ENCODE assay signal across 13 cellular contexts in the genomic region with DNA sequence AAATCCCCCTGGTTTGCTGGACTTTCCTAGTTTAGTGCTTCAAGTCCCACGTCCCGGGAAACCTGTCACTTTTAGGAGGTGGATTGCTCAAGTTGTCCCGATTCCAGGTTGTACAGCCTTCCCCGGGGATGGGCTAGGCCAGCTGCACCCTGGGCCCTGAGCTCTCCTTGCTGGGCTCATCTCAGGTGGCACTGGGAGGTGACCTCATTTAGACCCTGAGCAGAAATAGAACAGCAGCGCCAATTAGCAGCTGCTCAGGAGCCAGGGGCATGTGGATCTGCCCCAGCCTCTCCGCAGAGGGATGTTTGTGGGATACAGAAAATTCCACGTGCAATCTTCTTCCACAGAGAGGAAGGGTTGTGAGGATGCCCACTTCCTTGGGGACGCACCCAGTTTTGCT. TPM values are rescaled to one million over a fixed set of nuclear protein-coding genes. Genes with fewer than 3 reads are reported as not detected.
DNase-seq lines count a peak whose midpoint lies in the region; ATAC-seq and TF ChIP-seq lines count a peak whose summit lies in the region.
"Had no signal": no experiment of that assay in that cellular context is flagged by ENCODE, and none has a peak within 500 bp of the region (broad histone marks: within the 10 kb centered on the region; RNA-seq: fewer than 3 reads in every experiment).

No MANE protein-coding gene starts in this region.

- H3K79me2 ChIP-seq in MM.1S (ENCODE audit: low read length) = no peaks in the 10 kb centered on the region

- no peaks in the 10 kb centered on the region for H3K36me3 Mint-ChIP-seq in naive thymus-derived CD4-positive, alpha-beta T cell
- H3K36me3 Mint-ChIP-seq: CD4-positive, alpha-beta memory T cell had no signal

- CTCF ChIA-PET in naive thymus-derived CD4-positive, alpha-beta T cell (lab: Charles Lee) = no interaction called here

- peak overlapping the region in 1 of 10 donors; percentile 29 for H3K4me3 Mint-ChIP-seq in naive thymus-derived CD4-positive, alpha-beta T cell
- H3K4me3 Mint-ChIP-seq: H9 had no signal

- intact Hi-C loops in right cardiac atrium (cut with DNase I) = no loop called here
- intact Hi-C loops in left ventricle myocardium inferior (cut with micrococcal nuclease) = no loop called here
- intact Hi-C loops in naive thymus-derived CD4-positive, alpha-beta T cell (cut with micrococcal nuclease) = no loop called here

- no peaks in the 10 kb centered on the region for H3F3A ChIP-seq in MM.1S (ENCODE audit: insufficient read depth, low read length)

- H3K9me3 Mint-ChIP-seq in naive thymus-derived CD4-positive, alpha-beta T cell = peaks cover 0 to 5% (median 0%) of the 10 kb centered on the region in 11 donors
- H3K9me3 Mint-ChIP-seq: CD4-positive, alpha-beta memory T cell had no signal

- no peaks in the 10 kb centered on the region for H4K20me1 ChIP-seq in MM.1S (ENCODE audit: insufficient read depth, low read length)

- H3K4me1 ChIP-seq in right cardiac atrium (ENCODE audit: control insufficient read depth, insufficient read depth, low read length) = peaks cover 5% of the 10 kb centered on the region
- peaks cover 47% of the 10 kb centered on the region for H3K4me1 ChIP-seq in left ventricle myocardium inferior
- H3K4me1 ChIP-seq in naive thymus-derived CD4-positive, alpha-beta T cell (ENCODE audit: control insufficient read depth in 2 of 2, insufficient read depth in 2 of 2, low read length in 2 of 2) = peaks cover 29% of the 10 kb centered on the region in 2 donors
- no peaks in the 10 kb centered on the region for H3K4me1 ChIP-seq in MM.1S (ENCODE audit: low read length)

- peaks cover 0 to 3% (median 0%) of the 10 kb centered on the region in 5 donors for H3K27me3 Mint-ChIP-seq in naive thymus-derived CD4-positive, alpha-beta T cell
- H3K27me3 Mint-ChIP-seq: CD4-positive, alpha-beta memory T cell had no signal

- H2AFZ ChIP-seq in MM.1S (ENCODE audit: low read length) = no peak overlapping the region

- peak overlapping the region in 7 of 9 donors; percentile 32 to 99 (median 63) for H3K27ac Mint-ChIP-seq in naive thymus-derived CD4-positive, alpha-beta T cell

- H3K27me3 ChIP-seq in right cardiac atrium (ENCODE audit: control insufficient read depth, insufficient read depth) (no peaks in the 10 kb centered on the region), left ventricle myocardium inferior (ENCODE audit: low read depth) (no peaks in the 10 kb centered on the region), MM.1S (replicated peaks; ENCODE audit: insufficient read depth, low read length) (peaks cover 26% of the 10 kb centered on the region)
- H3K27me3 ChIP-seq in naive thymus-derived CD4-positive, alpha-beta T cell (ENCODE audit: control insufficient read depth in 2 of 2, insufficient read depth in 2 of 2, low read length in 2 of 2) = no peaks in the 10 kb centered on the region
- H3K27me3 ChIP-seq: Peyer's patch had no signal

- H3K9me3 ChIP-seq in right cardiac atrium (ENCODE audit: control insufficient read depth, low read length) = no peaks in the 10 kb centered on the region
- no peaks in the 10 kb centered on the region for H3K9me3 ChIP-seq in left ventricle myocardium inferior (replicated peaks)
- H3K9me3 ChIP-seq in naive thymus-derived CD4-positive, alpha-beta T cell (ENCODE audit: control insufficient read depth in 2 of 3, low read length in 3 of 3) = no peaks in the 10 kb centered on the region
- no peaks in the 10 kb centered on the region for H3K9me3 ChIP-seq in MM.1S (replicated peaks; ENCODE audit: insufficient read depth, low read length)
- H3K9me3 ChIP-seq: Peyer's patch had no signal

- TF ChIP-seq CTCF in left ventricle myocardium inferior (IDR thresholded peaks at IDR 0.05; ENCODE audit: borderline replicate concordance) = no peak
- TF ChIP-seq CTCF in MM.1S (IDR thresholded peaks at IDR 0.05; ENCODE audit: low read length) = no peak

- DNase-seq in right cardiac atrium (peak in 2 of 3 donors; percentile 15 to 17), left ventricle myocardium inferior (no peak), SHP77 treated with DMSO at 0.1 percent for 48 hours (lab: John Stamatoyannopoulos, UW) (peak; percentile 25), MM.1S (no peak), retina (no peak)
- DNase-seq in naive thymus-derived CD4-positive, alpha-beta T cell = no peak
- DNase-seq in activated naive CD4-positive, alpha-beta T cell (lab: John Stamatoyannopoulos, UW) = no peak
- DNase-seq: CD4-positive, alpha-beta memory T cell; H9; NCI-H187 treated with DMSO at 0.1 percent for 48 hours; NCI-H524; Peyer's patch had no signal

- H3K36me3 ChIP-seq in left ventricle myocardium inferior (no peaks in the 10 kb centered on the region), MM.1S (replicated peaks; ENCODE audit: insufficient read depth, low read length) (no peaks in the 10 kb centered on the region)
- no peaks in the 10 kb centered on the region for H3K36me3 ChIP-seq in naive thymus-derived CD4-positive, alpha-beta T cell (ENCODE audit: control insufficient read depth in 2 of 3, insufficient read depth in 3 of 3, low read length in 3 of 3)
- H3K36me3 ChIP-seq: Peyer's patch had no signal

- WGBS in right cardiac atrium = 76% methylated on average over 8 of the region's 8 CpGs

- H3K27ac ChIP-seq in right cardiac atrium (ENCODE audit: low read length) (no peak overlapping the region), left ventricle myocardium inferior (replicated peaks) (no peak overlapping the region), MM.1S (ENCODE audit: low read length) (no peak overlapping the region)
- no peak overlapping the region for H3K27ac ChIP-seq in naive thymus-derived CD4-positive, alpha-beta T cell (ENCODE audit: low read depth, low read length)
- H3K27ac ChIP-seq: Peyer's patch had no signal

- POLR2A ChIA-PET in naive thymus-derived CD4-positive, alpha-beta T cell (lab: Charles Lee) = interaction anchor here (0.7 to 15.9 kb wide), 5 partner anchors 8 to 57 kb away, joined by 3 to 255 read pairs (median 43); a partner anchor contains a TSS

- no peaks in the 10 kb centered on the region for H3K9me2 ChIP-seq in MM.1S (replicated peaks; ENCODE audit: insufficient read depth, low read length)

- H3K9ac ChIP-seq in MM.1S (ENCODE audit: low read length) = no peak overlapping the region

- H3K4me1 Mint-ChIP-seq in naive thymus-derived CD4-positive, alpha-beta T cell = peaks cover 22 to 33% (median 31%) of the 10 kb centered on the region in 7 donors
- H3K4me1 Mint-ChIP-seq: H9 had no signal

- H3K4me3 ChIP-seq in right cardiac atrium (ENCODE audit: low read length) (no peak overlapping the region), left ventricle myocardium inferior (no peak overlapping the region), MM.1S (ENCODE audit: low read length) (no peak overlapping the region)
- H3K4me3 ChIP-seq in naive thymus-derived CD4-positive, alpha-beta T cell (ENCODE audit: low read length) = no peak overlapping the region
- H3K4me3 ChIP-seq: Peyer's patch had no signal

- no peak for ATAC-seq in right cardiac atrium
- ATAC-seq in naive thymus-derived CD4-positive, alpha-beta T cell = no peak
- ATAC-seq: HepG2 had no signal

- no peak overlapping the region for H3K4me2 ChIP-seq in MM.1S (ENCODE audit: low read depth, low read length)

RNA-seq across cellular contexts. Expression of a gene that starts 9.6 kb away (rescaled TPM):
- total RNA-seq in right cardiac atrium (10 to 100 TPM; 59.5 to 83.5 (median 68.7) TPM), left ventricle myocardium inferior (76.9 TPM)
- polyA plus RNA-seq in right cardiac atrium = 32.6 TPM
- total RNA-seq in naive thymus-derived CD4-positive, alpha-beta T cell = 100 to 1,000 TPM in 2 of 5 experiments, 10 to 100 TPM in 3; 55.8 to 138 (median 72.4) TPM
- 10 to 100 TPM; 40.4 to 66.7 TPM for polyA plus RNA-seq in naive thymus-derived CD4-positive, alpha-beta T cell

RNA-seq across cellular contexts. Expression of a gene that starts 14.8 kb away (rescaled TPM):
- 10 to 100 TPM; 15.3 to 17.3 (median 16.4) TPM for total RNA-seq in right cardiac atrium
- polyA plus RNA-seq in right cardiac atrium = 12.0 TPM
- 16.2 TPM for total RNA-seq in left ventricle myocardium inferior
- total RNA-seq in naive thymus-derived CD4-positive, alpha-beta T cell = 10 to 100 TPM; 37.5 to 50.1 (median 43.4) TPM
- 10 to 100 TPM; 18.6 to 25.3 TPM for polyA plus RNA-seq in naive thymus-derived CD4-positive, alpha-beta T cell

Comparison
In these comparisons a context has a peak if more than half of its experiments do, and no peak if none do; other contexts are left out.
1. DNase-seq: peak in right cardiac atrium (2 of 3) and SHP77 treated with DMSO at 0.1 percent for 48 hours (single experiment); none in left ventricle myocardium inferior (single experiment), naive thymus-derived CD4-positive, alpha-beta T cell (0 of 9), MM.1S (single experiment), retina (single experiment) and activated naive CD4-positive, alpha-beta T cell (0 of 4).